Comparison of ENCODE assay signal across 19 cellular contexts in genomic region chr22:47781427-47782111, GRCh38.
DNase-seq lines count a peak whose midpoint lies in the region; FAIRE-seq and TF ChIP-seq lines count a peak whose summit lies in the region.
"Had no signal": no experiment of that assay in that cellular context is flagged by ENCODE, and none has a peak within 500 bp of the region (broad histone marks: within the 10 kb centered on the region; RNA-seq: fewer than 3 reads in every experiment).

No MANE protein-coding gene starts in this region.

- H3K27ac ChIP-seq in coronary artery (no peak overlapping the region), esophagus muscularis mucosa (replicated peaks in 1 of 4) (no peak overlapping the region)

- no peaks in the 10 kb centered on the region for H3K27me3 Mint-ChIP-seq in mesothelial cell of epicardium (ENCODE audit: low read depth)

- H3K36me3 ChIP-seq in esophagus muscularis mucosa, result no peaks in the 10 kb centered on the region

- H3K4me3 Mint-ChIP-seq in mesothelial cell of epicardium, result no peak overlapping the region

- H3K4me1 Mint-ChIP-seq in mesothelial cell of epicardium, result no peaks in the 10 kb centered on the region

- intact Hi-C loops in esophagus muscularis mucosa (cut with DNase I), result no loop called here
- intact Hi-C loops in posterior vena cava (cut with DNase I), result no loop called here

- H3K4me3 ChIP-seq in coronary artery (no peak overlapping the region), esophagus muscularis mucosa (no peak overlapping the region)

- WGBS in esophagus muscularis mucosa, result 87% methylated on average over 15 of the region's 20 CpGs

- H3K27me3 ChIP-seq in esophagus muscularis mucosa, result peaks cover 0 to 53% (median 0%) of the 10 kb centered on the region in 4 donors

- peak; percentile 57 for DNase-seq in coronary artery (ENCODE audit: low spot score)
- peak; percentile 78 for DNase-seq in esophagus muscularis mucosa (ENCODE audit: extremely low spot score)
- peak; percentile 41 for DNase-seq in posterior vena cava (ENCODE audit: low spot score)
- DNase-seq in urothelium cell line (ENCODE audit: low spot score), result no peak
- no peak for DNase-seq in mesothelial cell of epicardium (ENCODE audit: low spot score in 2 of 2, unreplicated experiment in 2 of 2)
- no peak for DNase-seq in kidney glomerular epithelial cell (lab: John Stamatoyannopoulos, UW)
- DNase-seq in ACHN, result no peak
- DNase-seq: Karpas-422, NCI-H1092, NCI-H1417 treated with DMSO at 0.1 percent for 48 hours, NCI-H1694 treated with DMSO at 0.1 percent for 48 hours, NCI-H2081, NCI-H2227 treated with DMSO at 0.1 percent for 48 hours, NCI-H526 treated with DMSO at 0.1 percent for 48 hours, RPMI8226, SHP77 had no signal

- TF ChIP-seq CTCF in coronary artery (IDR thresholded peaks at IDR 0.05) (no peak), esophagus muscularis mucosa (IDR thresholded peaks at IDR 0.05) (no peak), mesothelial cell of epicardium (IDR thresholded peaks at IDR 0.05; ENCODE audit: unreplicated experiment) (no peak)

- peaks cover 7% of the 10 kb centered on the region for H3K9me3 Mint-ChIP-seq in mesothelial cell of epicardium

- H3K27ac Mint-ChIP-seq in mesothelial cell of epicardium, result no peak overlapping the region

- H3K9me3 ChIP-seq in esophagus muscularis mucosa, result peaks cover 0 to 19% (median 14%) of the 10 kb centered on the region in 4 donors

- TF ChIP-seq EP300 in esophagus muscularis mucosa (IDR thresholded peaks at IDR 0.05), result no peak

- peak; percentile 27 for FAIRE-seq in urothelium cell line (lab: Jason Lieb, UNC)
- FAIRE-seq: GM18507, H54, HepG2 had no signal

- TF ChIP-seq POLR2A in esophagus muscularis mucosa (IDR thresholded peaks at IDR 0.05; ENCODE audit: low read depth), result no peak

- no peaks in the 10 kb centered on the region for H3K36me3 Mint-ChIP-seq in mesothelial cell of epicardium

- no peaks in the 10 kb centered on the region for H3K4me1 ChIP-seq in esophagus muscularis mucosa

- in situ Hi-C loops in ACHN (cut with HindIII; ENCODE audit: low pct_ligation_motif_present, low pct_unique_long_range_greater_than_20kb, low sequenced_read_pairs), result no loop called here

Comparison
In these comparisons a context has a peak if more than half of its experiments do, and no peak if none do; other contexts are left out.
1. DNase-seq: peak in coronary artery (single experiment), esophagus muscularis mucosa (single experiment) and posterior vena cava (single experiment); none in urothelium cell line (single experiment), mesothelial cell of epicardium (0 of 2), kidney glomerular epithelial cell (single experiment) and ACHN (single experiment).